ENCODE assay signal across 6 cellular contexts in the genomic region with DNA sequence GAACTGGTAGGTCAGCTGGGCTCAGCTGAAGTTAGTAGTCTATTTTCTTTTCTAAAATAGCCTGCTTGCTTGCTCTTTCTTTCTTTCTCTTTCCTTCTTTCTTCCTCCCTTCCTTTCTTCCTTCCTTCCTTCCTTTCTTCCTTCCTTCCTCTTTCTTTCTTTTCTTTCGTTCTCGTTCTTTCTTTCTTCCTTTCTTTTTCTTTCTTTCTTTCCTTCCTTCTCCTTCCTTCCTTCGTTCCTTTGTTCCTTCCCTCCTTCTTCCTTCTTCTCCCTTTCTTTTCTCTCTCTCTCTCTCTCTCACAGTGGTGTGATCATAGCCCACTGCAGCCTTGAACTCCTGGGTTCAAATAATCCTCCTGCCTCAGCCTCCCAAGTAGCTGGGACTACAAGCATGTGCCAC.
"Had no signal": no experiment of that assay in that cellular context is flagged by ENCODE, and none has a peak within 500 bp of the region (broad histone marks: within the 10 kb centered on the region; RNA-seq: fewer than 3 reads in every experiment).

No MANE protein-coding gene starts in this region.

- FAIRE-seq: G401.6, GM12878, GM12891, GM18507, GM19239 had no signal

- H3K4me3 ChIP-seq: GM12878 had no signal

- DNase-seq: GF-D8 had no signal

- ATAC-seq: GM12878 had no signal
